8 cellular contexts compared by ENCODE assay signal in genomic region chr6:53651764-53652401, GRCh38. TPM values are rescaled to one million over a fixed set of nuclear protein-coding genes. Genes with fewer than 3 reads are reported as not detected.
A peak's percentile ranks its signal among the peaks of the same experiment; 100 is the strongest.
DNase-seq lines count a peak whose midpoint lies in the region; ATAC-seq and TF ChIP-seq lines count a peak whose summit lies in the region.

No MANE protein-coding gene starts in this region.

- CTCF ChIA-PET in Caco-2 (lab: Charles Lee) = interaction anchor here (0.6 to 1.9 kb wide), 19 partner anchors 19 to 927 kb away, joined by 3 to 29 read pairs (median 5); partner anchors contain the start of gene GCLC

- no peaks in the 10 kb centered on the region for H3K27me3 Mint-ChIP-seq in Caco-2 (ENCODE audit: insufficient read depth, unreplicated experiment)
- no peaks in the 10 kb centered on the region for H3K27me3 Mint-ChIP-seq in natural killer cell treated with Interleukin-12 subunit alpha and Interleukin-12 subunit beta and Interleukin-15 and Interleukin-18, amount 100 ng/mL, for 72 hours

- DNase-seq in Caco-2 = peak; percentile 92 to 94
- peak; percentile 96 for DNase-seq in HT-29 (ENCODE audit: low spot score)
- peak; percentile 67 for DNase-seq in OCI-M1 (lab: John Stamatoyannopoulos, UW)
- DNase-seq in activated T-helper 1 cell treated with Interleukin-2 at 50 U/mL for 16 hours (ENCODE audit: low read depth) = peak; percentile 74
- DNase-seq in fibroblast of pulmonary artery (ENCODE audit: low read depth) = peak; percentile 48
- DNase-seq in natural killer cell treated with Interleukin-12 subunit alpha and Interleukin-12 subunit beta and Interleukin-15 and Interleukin-18, amount 100 ng/mL, for 72 hours (ENCODE audit: low spot score) = peak; percentile 87
- DNase-seq in stimulated activated naive CD4-positive, alpha-beta T cell (lab: John Stamatoyannopoulos, UW) = peak; percentile 55 to 84 (median 69)

- peaks cover 6% of the 10 kb centered on the region; the same call in 1 of the 2 replicates for H3K4me1 ChIP-seq in Caco-2

- peak overlapping the region; percentile 53 for H3K4me3 ChIP-seq in Caco-2 (ENCODE audit: low read depth, low read length)
- H3K4me3 ChIP-seq in fibroblast of pulmonary artery (replicated peaks; ENCODE audit: low read depth, low read length) = peak overlapping the region; percentile 56

- intact Hi-C loops in Caco-2 (cut with micrococcal nuclease; ENCODE audit: unreplicated experiment) = loop anchor here (1.0 kb wide), 5 partner anchors 18 to 159 kb away; partner anchors contain the start of gene GCLC

- no peaks in the 10 kb centered on the region for H3K9me3 ChIP-seq in Caco-2

- H3K27me3 ChIP-seq in Caco-2 (replicated peaks; ENCODE audit: control insufficient read depth, insufficient read depth, low read length) = no peaks in the 10 kb centered on the region

- POLR2A ChIA-PET in Caco-2 (lab: Charles Lee) = interaction anchor here (0.7 to 1.8 kb wide), 6 partner anchors 18 to 159 kb away, joined by 4 to 18 read pairs (median 6); partner anchors contain the start of gene GCLC

- H3K27ac Mint-ChIP-seq in Caco-2 (ENCODE audit: unreplicated experiment) = peak overlapping the region; percentile 99
- H3K27ac Mint-ChIP-seq in natural killer cell treated with Interleukin-12 subunit alpha and Interleukin-12 subunit beta and Interleukin-15 and Interleukin-18, amount 100 ng/mL, for 72 hours = peak overlapping the region; percentile 76 to 82

- peak; percentile 87 for ATAC-seq in GM21390 (IDR thresholded peaks at IDR 0.05; ENCODE audit: unreplicated experiment)
- ATAC-seq in natural killer cell treated with Interleukin-12 subunit alpha and Interleukin-12 subunit beta and Interleukin-15 and Interleukin-18, amount 100 ng/mL, for 72 hours = peak; percentile 96

- H3K36me3 Mint-ChIP-seq in Caco-2 (ENCODE audit: insufficient read depth, unreplicated experiment) = peaks cover 11% of the 10 kb centered on the region
- no peaks in the 10 kb centered on the region for H3K36me3 Mint-ChIP-seq in natural killer cell treated with Interleukin-12 subunit alpha and Interleukin-12 subunit beta and Interleukin-15 and Interleukin-18, amount 100 ng/mL, for 72 hours

- BruUV-seq in Caco-2 (replicated peaks; lab: Mats Ljungman, UMichigan) = no TSS peak

- TF ChIP-seq CTCF in Caco-2 (IDR thresholded peaks at IDR 0.05; ENCODE audit: insufficient read depth in 1 of 2, low read depth in 1 of 2, low read length in 1 of 2, severe bottlenecking in 1 of 2, unreplicated experiment in 1 of 2) = peak; percentile 49 to 54
- peak; percentile 15 for TF ChIP-seq CTCF in fibroblast of pulmonary artery (IDR thresholded peaks at IDR 0.05; ENCODE audit: low read length, missing control alignments)

- no peaks in the 10 kb centered on the region for H3K9me3 Mint-ChIP-seq in Caco-2 (ENCODE audit: unreplicated experiment)
- no peaks in the 10 kb centered on the region for H3K9me3 Mint-ChIP-seq in natural killer cell treated with Interleukin-12 subunit alpha and Interleukin-12 subunit beta and Interleukin-15 and Interleukin-18, amount 100 ng/mL, for 72 hours

- H3K36me3 ChIP-seq in Caco-2 (ENCODE audit: control insufficient read depth, insufficient read depth, low read length) = no peaks in the 10 kb centered on the region

- peaks cover 10% of the 10 kb centered on the region for H3K4me1 Mint-ChIP-seq in Caco-2 (ENCODE audit: low read depth, unreplicated experiment)
- H3K4me1 Mint-ChIP-seq in natural killer cell treated with Interleukin-12 subunit alpha and Interleukin-12 subunit beta and Interleukin-15 and Interleukin-18, amount 100 ng/mL, for 72 hours (ENCODE audit: low read depth in 2 of 2) = peaks cover 27 to 33% of the 10 kb centered on the region in 2 donors

- peak overlapping the region; percentile 99 for H3K4me3 Mint-ChIP-seq in Caco-2 (ENCODE audit: unreplicated experiment)
- peak overlapping the region; percentile 95 for H3K4me3 Mint-ChIP-seq in natural killer cell treated with Interleukin-12 subunit alpha and Interleukin-12 subunit beta and Interleukin-15 and Interleukin-18, amount 100 ng/mL, for 72 hours

RNA-seq across cellular contexts. Expression of gene KLHL31, which starts 13.7 kb away (rescaled TPM):
- 1.00 and 1.0 TPM in 2 replicates for total RNA-seq in Caco-2 (2022)
- 0.99 and 1.2 TPM in 2 replicates for total RNA-seq in HT-29 (2014; rRNA removed; shearing (Covaris generic))
- total RNA-seq in natural killer cell treated with Interleukin-12 subunit alpha and Interleukin-12 subunit beta and Interleukin-15 and Interleukin-18, amount 100 ng/mL, for 72 hours = under 1 TPM; 0.12 to 0.22 TPM

Comparison
In these comparisons a context has a peak if more than half of its experiments do, and no peak if none do; other contexts are left out.
1. Peak in every context shown above with its lines: DNase-seq, ATAC-seq and H3K4me3 ChIP-seq.